In the genomic region with DNA sequence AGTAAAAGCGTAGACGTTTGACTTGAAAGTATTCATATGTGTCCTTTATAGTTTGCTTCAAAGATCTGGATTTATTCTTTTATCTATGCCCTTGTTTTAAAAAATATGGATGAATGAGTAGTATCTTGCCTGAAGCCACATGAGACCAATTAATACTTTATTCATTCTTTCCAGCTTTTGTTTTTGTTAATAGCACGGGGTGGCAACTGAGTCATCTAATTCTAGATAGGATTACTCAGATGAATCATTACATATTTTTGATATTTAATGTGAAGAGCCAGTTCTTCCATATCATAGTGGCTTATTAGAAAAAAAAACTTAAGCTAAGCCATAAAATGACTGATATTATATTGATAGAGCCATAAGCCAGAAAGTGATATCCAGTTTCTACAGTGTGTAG, we compare ENCODE assay signal across 24 cellular contexts.
DNase-seq lines count a peak whose midpoint lies in the region; ATAC-seq and TF ChIP-seq lines count a peak whose summit lies in the region.
"Had no signal": no experiment of that assay in that cellular context is flagged by ENCODE, and none has a peak within 500 bp of the region (broad histone marks: within the 10 kb centered on the region; RNA-seq: fewer than 3 reads in every experiment).

No MANE protein-coding gene starts in this region.

- H2BK15ac ChIP-seq in mesenchymal stem cell (ENCODE audit: low read depth, poor library complexity, severe bottlenecking), result no peak overlapping the region

- CTCF ChIA-PET in activated CD8-positive, alpha-beta memory T cell treated with anti-CD3 and anti-CD28 coated beads, Interleukin-2, amount 10 ng/mL, durations not matched to agents 7 days and 5 days (lab: Charles Lee), result no interaction called here

- in situ Hi-C loops in GM23248 (cut with MboI), result no loop called here

- H3K9ac ChIP-seq in GM23248, result no peak overlapping the region
- peak overlapping the region; percentile 40 for H3K9ac ChIP-seq in mesenchymal stem cell (ENCODE audit: low read length)

- H3F3A ChIP-seq in GM23248 (ENCODE audit: insufficient read depth), result 0 out of 2 replicates have a peak, but pooled peaks cover 7% of the 10 kb centered on the region

- 0 out of 2 replicates have a peak, but pooled peaks cover 8% of the 10 kb centered on the region for H3K36me3 ChIP-seq in GM23248 (ENCODE audit: low read depth)
- H3K36me3 ChIP-seq in mesenchymal stem cell (ENCODE audit: control insufficient read depth in 1 of 2, insufficient read depth in 2 of 2, low read depth in 1 of 2, low read length in 2 of 2), result peaks cover 0 to 11% of the 10 kb centered on the region in 2 experiments

- H3K9me2 ChIP-seq in GM23248 (ENCODE audit: insufficient read depth), result no peaks in the 10 kb centered on the region

- H3K27ac Mint-ChIP-seq in chondrocyte (ENCODE audit: unreplicated experiment), result peak overlapping the region; percentile 63
- H3K27ac Mint-ChIP-seq in activated CD8-positive, alpha-beta memory T cell treated with anti-CD3 and anti-CD28 coated beads, Interleukin-2, amount 10 ng/mL, durations not matched to agents 7 days and 5 days, result no peak overlapping the region
- H3K27ac Mint-ChIP-seq: CD4-positive, alpha-beta memory T cell; T-helper 1 cell treated with Interleukin-12 subunit alpha and Interleukin-12 subunit beta and Interleukin-4 antibody, amounts not matched to agents 30 μg/mL and 1 μg/mL, for 36 hours had no signal

- no peak overlapping the region for H3K14ac ChIP-seq in mesenchymal stem cell (ENCODE audit: low read length in 2 of 2)

- ATAC-seq in HG03460 (IDR thresholded peaks at IDR 0.05; ENCODE audit: unreplicated experiment) (no peak), HG02885 (IDR thresholded peaks at IDR 0.05; ENCODE audit: poor library complexity, unreplicated experiment) (no peak)
- ATAC-seq in activated CD8-positive, alpha-beta memory T cell treated with anti-CD3 and anti-CD28 coated beads, Interleukin-2, amount 10 ng/mL, durations not matched to agents 7 days and 5 days, result no peak
- ATAC-seq: stimulated activated naive CD8-positive, alpha-beta T cell treated with anti-CD3 and anti-CD28 coated beads, Interleukin-15, Interleukin-2, amounts not matched to agents 100 U/mL and 50 U/mL, for 24 hours had no signal

- H4K91ac ChIP-seq in mesenchymal stem cell (ENCODE audit: low read length), result no peak overlapping the region

- 0 out of 2 replicates have a peak, but pooled peaks cover 6% of the 10 kb centered on the region for H3K79me2 ChIP-seq in GM23248 (ENCODE audit: insufficient read depth)

- no peak overlapping the region for H3K18ac ChIP-seq in mesenchymal stem cell (ENCODE audit: low read depth in 1 of 2, low read length in 2 of 2)

- H3K9me3 Mint-ChIP-seq in chondrocyte (ENCODE audit: low read depth), result no peaks in the 10 kb centered on the region
- H3K9me3 Mint-ChIP-seq in activated CD8-positive, alpha-beta memory T cell treated with anti-CD3 and anti-CD28 coated beads, Interleukin-2, amount 10 ng/mL, durations not matched to agents 7 days and 5 days (ENCODE audit: low read depth), result no peaks in the 10 kb centered on the region
- H3K9me3 Mint-ChIP-seq: CD4-positive, alpha-beta memory T cell; T-helper 1 cell treated with Interleukin-12 subunit alpha and Interleukin-12 subunit beta and Interleukin-4 antibody, amounts not matched to agents 30 μg/mL and 1 μg/mL, for 36 hours had no signal

- H4K20me1 ChIP-seq in GM23248 (ENCODE audit: insufficient read depth), result 0 out of 2 replicates have a peak, but pooled peaks cover 3% of the 10 kb centered on the region

- H3K36me3 Mint-ChIP-seq in chondrocyte (ENCODE audit: low read depth), result peaks cover 7% of the 10 kb centered on the region
- peaks cover 12% of the 10 kb centered on the region for H3K36me3 Mint-ChIP-seq in activated CD8-positive, alpha-beta memory T cell treated with anti-CD3 and anti-CD28 coated beads, Interleukin-2, amount 10 ng/mL, durations not matched to agents 7 days and 5 days

- DNase-seq in GM23248, result peak; percentile 72
- peak; percentile 63 for DNase-seq in LHCN-M2 (ENCODE audit: low read depth)
- no peak for DNase-seq in chondrocyte (ENCODE audit: low spot score)
- DNase-seq in mesenchymal stem cell, result no peak
- no peak for DNase-seq in SIG-M5 (lab: John Stamatoyannopoulos, UW)
- no peak for DNase-seq in activated CD8-positive, alpha-beta memory T cell treated with anti-CD3 and anti-CD28 coated beads, Interleukin-2, amount 10 ng/mL, durations not matched to agents 7 days and 5 days
- DNase-seq: activated CD4-positive, alpha-beta T cell treated with anti-CD3 and anti-CD28 coated beads, Interleukin-2, amount 50 U/mL, for 1 hour; activated CD8-positive, alpha-beta memory T cell treated with anti-CD3 and anti-CD28 coated beads, Interleukin-2, amount 50 U/mL, for 4 hours; activated effector memory CD4-positive, alpha-beta T cell treated with Interleukin-2 at 50 U/mL for 16 hours; CD4-positive, alpha-beta memory T cell; DMS153; erythroblast; GF-D8; NCI-H1092 treated with DMSO at 0.1 percent for 48 hours; NCI-H2029 treated with DMSO at 0.1 percent for 48 hours; NCI-H345; OCI-M1; stimulated activated CD4-positive, alpha-beta T cell treated with anti-CD3 and anti-CD28 coated beads, Interleukin-4, amount 100 ng/mL, for 24 hours; stimulated activated naive CD8-positive, alpha-beta T cell treated with anti-CD3 and anti-CD28 coated beads, Interleukin-15, Interleukin-2, amounts not matched to agents 100 U/mL and 50 U/mL, for 24 hours; trophoblast cell had no signal

- H3K4me1 ChIP-seq in GM23248 (ENCODE audit: insufficient read depth) (peaks cover 18% of the 10 kb centered on the region), mesenchymal stem cell (ENCODE audit: control insufficient read depth, insufficient read depth, low read depth, low read length) (no peaks in the 10 kb centered on the region)
- H3K4me1 ChIP-seq: ascending aorta had no signal

- H3K4ac ChIP-seq in mesenchymal stem cell (ENCODE audit: low read depth in 1 of 2, low read length in 2 of 2), result no peak overlapping the region

- no peaks in the 10 kb centered on the region for H3K27me3 Mint-ChIP-seq in chondrocyte (ENCODE audit: low read depth)
- H3K27me3 Mint-ChIP-seq in activated CD8-positive, alpha-beta memory T cell treated with anti-CD3 and anti-CD28 coated beads, Interleukin-2, amount 10 ng/mL, durations not matched to agents 7 days and 5 days, result no peaks in the 10 kb centered on the region
- H3K27me3 Mint-ChIP-seq: CD4-positive, alpha-beta memory T cell had no signal

- H3K79me1 ChIP-seq in mesenchymal stem cell (replicated peaks; ENCODE audit: low read length, poor library complexity, severe bottlenecking), result peaks cover 23% of the 10 kb centered on the region

- H3K4me3 Mint-ChIP-seq in chondrocyte (ENCODE audit: unreplicated experiment), result no peak overlapping the region
- no peak overlapping the region for H3K4me3 Mint-ChIP-seq in activated CD8-positive, alpha-beta memory T cell treated with anti-CD3 and anti-CD28 coated beads, Interleukin-2, amount 10 ng/mL, durations not matched to agents 7 days and 5 days
- H3K4me3 Mint-ChIP-seq: CD4-positive, alpha-beta memory T cell; T-helper 1 cell treated with Interleukin-12 subunit alpha and Interleukin-12 subunit beta and Interleukin-4 antibody, amounts not matched to agents 30 μg/mL and 1 μg/mL, for 36 hours had no signal

- H2AK5ac ChIP-seq in mesenchymal stem cell (ENCODE audit: low read length, severe bottlenecking), result no peak overlapping the region

- H2BK5ac ChIP-seq in mesenchymal stem cell (ENCODE audit: low read depth, low read length, poor library complexity, severe bottlenecking), result no peak overlapping the region

- no peak overlapping the region for H4K8ac ChIP-seq in mesenchymal stem cell (ENCODE audit: low read length)

- H3K27me3 ChIP-seq in GM23248 (replicated peaks; ENCODE audit: insufficient read depth) (no peaks in the 10 kb centered on the region), mesenchymal stem cell (ENCODE audit: control insufficient read depth in 1 of 2, insufficient read depth in 1 of 2, low read length in 2 of 2) (no peaks in the 10 kb centered on the region)
- H3K27me3 ChIP-seq: ascending aorta had no signal

- H3K9me3 ChIP-seq in GM23248 (ENCODE audit: low read depth) (no peaks in the 10 kb centered on the region), mesenchymal stem cell (ENCODE audit: control insufficient read depth, low read length) (no peaks in the 10 kb centered on the region)
- H3K9me3 ChIP-seq: ascending aorta had no signal

- H2BK12ac ChIP-seq in mesenchymal stem cell (ENCODE audit: low read length in 2 of 2), result no peak overlapping the region

- H2AFZ ChIP-seq in GM23248, result no peak overlapping the region
- H2AFZ ChIP-seq in mesenchymal stem cell (ENCODE audit: low read depth, low read length), result no peak overlapping the region

- H3K4me2 ChIP-seq in GM23248 (ENCODE audit: unreplicated experiment), result peak overlapping the region; percentile 27
- H3K4me2 ChIP-seq in mesenchymal stem cell (ENCODE audit: low read length, poor library complexity, severe bottlenecking), result no peak overlapping the region

- no peak overlapping the region for H3K27ac ChIP-seq in GM23248
- no peak overlapping the region for H3K27ac ChIP-seq in mesenchymal stem cell (ENCODE audit: low read length, poor library complexity, severe bottlenecking)
- H3K27ac ChIP-seq: ascending aorta had no signal

- no peak overlapping the region for H2BK120ac ChIP-seq in mesenchymal stem cell (ENCODE audit: low read depth, low read length)

- 49 to 51% methylated on average over 3 of the region's 3 CpGs for WGBS in GM23248 (ENCODE audit: low coverage in 1 of 2, low lambda C conversion rate in 2 of 2, missing lambda C conversion rate in 2 of 2), 2 experiments
- WGBS in mesenchymal stem cell, result 100% methylated on average over 2 of the region's 3 CpGs

- H3K4me1 Mint-ChIP-seq in chondrocyte (ENCODE audit: low read depth), result peaks cover 23% of the 10 kb centered on the region
- no peaks in the 10 kb centered on the region for H3K4me1 Mint-ChIP-seq in activated CD8-positive, alpha-beta memory T cell treated with anti-CD3 and anti-CD28 coated beads, Interleukin-2, amount 10 ng/mL, durations not matched to agents 7 days and 5 days

- H3K4me3 ChIP-seq in GM23248, result no peak overlapping the region
- no peak overlapping the region for H3K4me3 ChIP-seq in mesenchymal stem cell (ENCODE audit: insufficient read depth in 1 of 2, low read depth in 1 of 2, low read length in 2 of 2)
- H3K4me3 ChIP-seq: ascending aorta had no signal

- TF ChIP-seq CTCF in chondrocyte (IDR thresholded peaks at IDR 0.05), result no peak

- H3K23ac ChIP-seq in mesenchymal stem cell (ENCODE audit: low read length in 2 of 2), result no peak overlapping the region

Comparison
In these comparisons a context has a peak if more than half of its experiments do, and no peak if none do; other contexts are left out.
1. DNase-seq: peak in GM23248 (single experiment) and LHCN-M2 (single experiment); none in chondrocyte (single experiment), mesenchymal stem cell (single experiment), SIG-M5 (single experiment) and activated CD8-positive, alpha-beta memory T cell treated with anti-CD3 and anti-CD28 coated beads, Interleukin-2, amount 10 ng/mL, durations not matched to agents 7 days and 5 days (single experiment).